20 cellular contexts compared by ENCODE assay signal in genomic region chr10:29668628-29669027, GRCh38. TPM values are rescaled to one million over a fixed set of nuclear protein-coding genes. Genes with fewer than 3 reads are reported as not detected.
DNase-seq lines count a peak whose midpoint lies in the region; ATAC-seq and TF ChIP-seq lines count a peak whose summit lies in the region.
"Had no signal": no experiment of that assay in that cellular context is flagged by ENCODE, and none has a peak within 500 bp of the region (broad histone marks: within the 10 kb centered on the region; RNA-seq: fewer than 3 reads in every experiment).

No MANE protein-coding gene starts in this region.

- no peaks in the 10 kb centered on the region for H3K9me3 ChIP-seq in vagina
- H3K9me3 ChIP-seq: psoas muscle, stomach had no signal

- H3K27ac Mint-ChIP-seq in activated naive CD4-positive, alpha-beta T cell treated with anti-CD3 and anti-CD28 coated beads, Interleukin-2, amount 50 U/mL, for 24 hours: peak overlapping the region; percentile 0
- H3K27ac Mint-ChIP-seq: activated B cell treated with CpG ODN at 0.5 μM for 24 hours had no signal

- ATAC-seq in GM19023 (IDR thresholded peaks at IDR 0.05; ENCODE audit: unreplicated experiment): no peak
- ATAC-seq: effector memory CD8-positive, alpha-beta T cell; Panc1; T-cell had no signal

- H3K4me1 ChIP-seq in vagina: peaks cover 23% of the 10 kb centered on the region

- TF ChIP-seq POLR2A in vagina (IDR thresholded peaks at IDR 0.05) (no peak), lower leg skin (IDR thresholded peaks at IDR 0.05) (no peak)

- H3K4me3 Mint-ChIP-seq in activated naive CD4-positive, alpha-beta T cell treated with anti-CD3 and anti-CD28 coated beads, Interleukin-2, amount 50 U/mL, for 24 hours: no peak overlapping the region
- H3K4me3 Mint-ChIP-seq: activated B cell treated with CpG ODN at 0.5 μM for 24 hours; CD4-positive, CD25-positive, alpha-beta regulatory T cell; effector memory CD8-positive, alpha-beta T cell; T-cell had no signal

- H3K36me3 Mint-ChIP-seq in activated naive CD4-positive, alpha-beta T cell treated with anti-CD3 and anti-CD28 coated beads, Interleukin-2, amount 50 U/mL, for 24 hours: peaks cover 23% of the 10 kb centered on the region

- H3K36me3 ChIP-seq in vagina: no peaks in the 10 kb centered on the region

- in situ Hi-C loops in astrocyte of the spinal cord (cut with HindIII; ENCODE audit: low sequenced_read_pairs): no loop called here

- no peaks in the 10 kb centered on the region for H3K9me3 Mint-ChIP-seq in activated naive CD4-positive, alpha-beta T cell treated with anti-CD3 and anti-CD28 coated beads, Interleukin-2, amount 50 U/mL, for 24 hours
- H3K9me3 Mint-ChIP-seq: activated B cell treated with CpG ODN at 0.5 μM for 24 hours; effector memory CD8-positive, alpha-beta T cell had no signal

- TF ChIP-seq CTCF in astrocyte of the spinal cord (IDR thresholded peaks at IDR 0.05; ENCODE audit: low read depth, low read length) (no peak), vagina (IDR thresholded peaks at IDR 0.05) (no peak), lower leg skin (IDR thresholded peaks at IDR 0.05) (no peak)

- no peaks in the 10 kb centered on the region for H3K27me3 Mint-ChIP-seq in activated naive CD4-positive, alpha-beta T cell treated with anti-CD3 and anti-CD28 coated beads, Interleukin-2, amount 50 U/mL, for 24 hours
- H3K27me3 Mint-ChIP-seq: activated B cell treated with CpG ODN at 0.5 μM for 24 hours; effector memory CD8-positive, alpha-beta T cell; T-cell had no signal

- H3K4me1 Mint-ChIP-seq in activated naive CD4-positive, alpha-beta T cell treated with anti-CD3 and anti-CD28 coated beads, Interleukin-2, amount 50 U/mL, for 24 hours: peaks cover 30% of the 10 kb centered on the region
- H3K4me1 Mint-ChIP-seq: activated B cell treated with CpG ODN at 0.5 μM for 24 hours had no signal

- H3K27me3 ChIP-seq in vagina: no peaks in the 10 kb centered on the region
- H3K27me3 ChIP-seq: stomach had no signal

- DNase-seq in activated naive CD4-positive, alpha-beta T cell treated with anti-CD3 and anti-CD28 coated beads, Interleukin-2, amount 50 U/mL, for 16 hours: no peak
- DNase-seq in astrocyte of the spinal cord (ENCODE audit: low read depth, low spot score) (peak; percentile 59), hepatic stellate cell (ENCODE audit: low spot score) (peak; percentile 48), vagina (ENCODE audit: extremely low spot score in 2 of 2) (no peak), lower leg skin (ENCODE audit: low spot score in 2 of 2) (no peak), OCI-M2 (lab: John Stamatoyannopoulos, UW; ENCODE audit: unreplicated experiment) (no peak)
- DNase-seq: 8988T; activated B cell treated with CpG ODN at 0.5 μM for 24 hours; activated gamma-delta T cell treated with Interleukin-2 at 50 U/mL for 16 hours; CD4-positive, CD25-positive, alpha-beta regulatory T cell; effector memory CD8-positive, alpha-beta T cell; NCI-H187; NCI-H526; stomach; T-cell had no signal

- intact Hi-C loops in vagina (cut with DNase I) (no loop called here), lower leg skin (cut with DNase I; ENCODE audit: low total_unique reads) (no loop called here)

- no peak overlapping the region for H3K4me3 ChIP-seq in astrocyte of the spinal cord (ENCODE audit: low read depth, low read length)
- no peak overlapping the region for H3K4me3 ChIP-seq in vagina
- H3K4me3 ChIP-seq in lower leg skin (ENCODE audit: low read depth, poor library complexity, severe bottlenecking): no peak overlapping the region
- H3K4me3 ChIP-seq: psoas muscle, stomach had no signal

- H3K27ac ChIP-seq in vagina: peak overlapping the region; percentile 31
- H3K27ac ChIP-seq: HL-60 had no signal

- WGBS in lower leg skin, 2 donors: 59 to 79% methylated on average over 4 of the region's 4 CpGs

RNA-seq across cellular contexts. Expression of gene SVIL, which starts 33.9 kb away (rescaled TPM):
- 111 TPM for total RNA-seq in vagina
- 10 to 100 TPM; 49.0 to 91.0 (median 74.4) TPM for total RNA-seq in lower leg skin

Comparison
In these comparisons a context has a peak if more than half of its experiments do, and no peak if none do; other contexts are left out.
1. DNase-seq: peak in astrocyte of the spinal cord (single experiment) and hepatic stellate cell (single experiment); none in activated naive CD4-positive, alpha-beta T cell treated with anti-CD3 and anti-CD28 coated beads, Interleukin-2, amount 50 U/mL, for 16 hours (single experiment), vagina (0 of 2), lower leg skin (0 of 2) and OCI-M2 (single experiment).